In genomic region chr22:39148727-39149535, GRCh38 we compare ENCODE assay signal across 9 cellular contexts. TPM values are rescaled to one million over a fixed set of nuclear protein-coding genes. Genes with fewer than 3 reads are reported as not detected.
DNase-seq lines count a peak whose midpoint lies in the region; ATAC-seq and TF ChIP-seq lines count a peak whose summit lies in the region.
"Had no signal": no experiment of that assay in that cellular context is flagged by ENCODE, and none has a peak within 500 bp of the region (broad histone marks: within the 10 kb centered on the region; RNA-seq: fewer than 3 reads in every experiment).

No MANE protein-coding gene starts in this region.

- H3K27me3 Mint-ChIP-seq in activated CD8-positive, alpha-beta memory T cell treated with anti-CD3 and anti-CD28 coated beads, Interleukin-2, amount 10 ng/mL, durations not matched to agents 7 days and 5 days, result peaks cover 7% of the 10 kb centered on the region
- H3K27me3 Mint-ChIP-seq in chondrocyte (ENCODE audit: low read depth), result peaks cover 4% of the 10 kb centered on the region

- H3K9me3 Mint-ChIP-seq in activated CD8-positive, alpha-beta memory T cell treated with anti-CD3 and anti-CD28 coated beads, Interleukin-2, amount 10 ng/mL, durations not matched to agents 7 days and 5 days (ENCODE audit: low read depth), result no peaks in the 10 kb centered on the region
- no peaks in the 10 kb centered on the region for H3K9me3 Mint-ChIP-seq in chondrocyte (ENCODE audit: low read depth)

- intact Hi-C loops in Right ventricle myocardium inferior (cut with DNase I), result no loop called here

- peak overlapping the region; percentile 44 for H3K27ac Mint-ChIP-seq in activated CD8-positive, alpha-beta memory T cell treated with anti-CD3 and anti-CD28 coated beads, Interleukin-2, amount 10 ng/mL, durations not matched to agents 7 days and 5 days
- H3K27ac Mint-ChIP-seq in chondrocyte (ENCODE audit: unreplicated experiment), result no peak overlapping the region

- peak; percentile 34 for TF ChIP-seq POLR2A in GM19193 (IDR thresholded peaks at IDR 0.05; ENCODE audit: extremely low read depth, insufficient read depth, insufficient read length)

- peaks cover 3% of the 10 kb centered on the region for H3K36me3 Mint-ChIP-seq in activated CD8-positive, alpha-beta memory T cell treated with anti-CD3 and anti-CD28 coated beads, Interleukin-2, amount 10 ng/mL, durations not matched to agents 7 days and 5 days
- no peaks in the 10 kb centered on the region for H3K36me3 Mint-ChIP-seq in chondrocyte (ENCODE audit: low read depth)

- CTCF ChIA-PET in activated CD8-positive, alpha-beta memory T cell treated with anti-CD3 and anti-CD28 coated beads, Interleukin-2, amount 10 ng/mL, durations not matched to agents 7 days and 5 days (lab: Charles Lee), result interaction anchor here (1.1 to 2.2 kb wide), 6 partner anchors 22 to 380 kb away, joined by 3 to 7 read pairs (median 4); partner anchors contain the start of gene CBX6

- no peak for ATAC-seq in activated CD8-positive, alpha-beta memory T cell treated with anti-CD3 and anti-CD28 coated beads, Interleukin-2, amount 10 ng/mL, durations not matched to agents 7 days and 5 days
- no peak for ATAC-seq in Right ventricle myocardium inferior
- ATAC-seq in HG03565 (IDR thresholded peaks at IDR 0.05; ENCODE audit: unreplicated experiment), result no peak

- no peak for TF ChIP-seq CTCF in chondrocyte (IDR thresholded peaks at IDR 0.05)

- peak; percentile 71 for DNase-seq in activated CD8-positive, alpha-beta memory T cell treated with anti-CD3 and anti-CD28 coated beads, Interleukin-2, amount 10 ng/mL, durations not matched to agents 7 days and 5 days
- DNase-seq in Right ventricle myocardium inferior (ENCODE audit: missing footprints), result peak; percentile 79
- peak in 2 of 3 donors; percentile 52 to 59 for DNase-seq in stimulated activated CD4-positive, alpha-beta T cell treated with anti-CD3 and anti-CD28 coated beads, Interleukin-12 subunit alpha, Interleukin-12 subunit beta, amount 100 ng/mL, for 48 hours (ENCODE audit: low read depth in 2 of 3, low spot score in 1 of 3)
- no peak for DNase-seq in NOMO-1 (lab: John Stamatoyannopoulos, UW; ENCODE audit: unreplicated experiment in 2 of 2)
- no peak for DNase-seq in globus pallidus (ENCODE audit: low spot score)
- DNase-seq in chondrocyte (ENCODE audit: low spot score), result no peak

- H3K4me3 Mint-ChIP-seq in activated CD8-positive, alpha-beta memory T cell treated with anti-CD3 and anti-CD28 coated beads, Interleukin-2, amount 10 ng/mL, durations not matched to agents 7 days and 5 days, result no peak overlapping the region
- no peak overlapping the region for H3K4me3 Mint-ChIP-seq in chondrocyte (ENCODE audit: unreplicated experiment)

- H3K4me1 Mint-ChIP-seq in activated CD8-positive, alpha-beta memory T cell treated with anti-CD3 and anti-CD28 coated beads, Interleukin-2, amount 10 ng/mL, durations not matched to agents 7 days and 5 days, result peaks cover 50% of the 10 kb centered on the region
- H3K4me1 Mint-ChIP-seq in chondrocyte (ENCODE audit: low read depth), result peaks cover 22% of the 10 kb centered on the region

RNA-seq across cellular contexts. Expression of gene CBX7, which starts 3.5 kb away (rescaled TPM):
- 10 to 100 TPM; 12.7 to 13.5 TPM for total RNA-seq in activated CD8-positive, alpha-beta memory T cell treated with anti-CD3 and anti-CD28 coated beads, Interleukin-2, amount 10 ng/mL, durations not matched to agents 7 days and 5 days
- 66.0 TPM for total RNA-seq in Right ventricle myocardium inferior
- 3.6 to 6.9 TPM (median 4.7 TPM) in 3 replicates for total RNA-seq in chondrocyte

RNA-seq across cellular contexts. Expression of gene APOBEC3H, which starts 51.9 kb away (rescaled TPM):
- total RNA-seq in activated CD8-positive, alpha-beta memory T cell treated with anti-CD3 and anti-CD28 coated beads, Interleukin-2, amount 10 ng/mL, durations not matched to agents 7 days and 5 days, result 100 to 1,000 TPM in 1 of 2 experiments, 10 to 100 TPM in 1; 67.0 to 137 TPM
- 0.32 TPM for total RNA-seq in Right ventricle myocardium inferior
- total RNA-seq in chondrocyte, result not detected in 3 replicates
- total RNA-seq: frontal cortex had no signal

Comparison
In these comparisons a context has a peak if more than half of its experiments do, and no peak if none do; other contexts are left out.
1. DNase-seq: peak in activated CD8-positive, alpha-beta memory T cell treated with anti-CD3 and anti-CD28 coated beads, Interleukin-2, amount 10 ng/mL, durations not matched to agents 7 days and 5 days (single experiment), Right ventricle myocardium inferior (single experiment) and stimulated activated CD4-positive, alpha-beta T cell treated with anti-CD3 and anti-CD28 coated beads, Interleukin-12 subunit alpha, Interleukin-12 subunit beta, amount 100 ng/mL, for 48 hours (2 of 3); none in NOMO-1 (0 of 2), globus pallidus (single experiment) and chondrocyte (single experiment).
2. RNA of gene APOBEC3H, which starts 51.9 kb away (total RNA-seq): 67.0 to 137 TPM in activated CD8-positive, alpha-beta memory T cell treated with anti-CD3 and anti-CD28 coated beads, Interleukin-2, amount 10 ng/mL, durations not matched to agents 7 days and 5 days; 0.32 TPM in Right ventricle myocardium inferior (single experiment) and not detected in chondrocyte; every median in the first group is over 10 times any median in the second.